ENCODE assay signal across 8 cellular contexts in the genomic region with DNA sequence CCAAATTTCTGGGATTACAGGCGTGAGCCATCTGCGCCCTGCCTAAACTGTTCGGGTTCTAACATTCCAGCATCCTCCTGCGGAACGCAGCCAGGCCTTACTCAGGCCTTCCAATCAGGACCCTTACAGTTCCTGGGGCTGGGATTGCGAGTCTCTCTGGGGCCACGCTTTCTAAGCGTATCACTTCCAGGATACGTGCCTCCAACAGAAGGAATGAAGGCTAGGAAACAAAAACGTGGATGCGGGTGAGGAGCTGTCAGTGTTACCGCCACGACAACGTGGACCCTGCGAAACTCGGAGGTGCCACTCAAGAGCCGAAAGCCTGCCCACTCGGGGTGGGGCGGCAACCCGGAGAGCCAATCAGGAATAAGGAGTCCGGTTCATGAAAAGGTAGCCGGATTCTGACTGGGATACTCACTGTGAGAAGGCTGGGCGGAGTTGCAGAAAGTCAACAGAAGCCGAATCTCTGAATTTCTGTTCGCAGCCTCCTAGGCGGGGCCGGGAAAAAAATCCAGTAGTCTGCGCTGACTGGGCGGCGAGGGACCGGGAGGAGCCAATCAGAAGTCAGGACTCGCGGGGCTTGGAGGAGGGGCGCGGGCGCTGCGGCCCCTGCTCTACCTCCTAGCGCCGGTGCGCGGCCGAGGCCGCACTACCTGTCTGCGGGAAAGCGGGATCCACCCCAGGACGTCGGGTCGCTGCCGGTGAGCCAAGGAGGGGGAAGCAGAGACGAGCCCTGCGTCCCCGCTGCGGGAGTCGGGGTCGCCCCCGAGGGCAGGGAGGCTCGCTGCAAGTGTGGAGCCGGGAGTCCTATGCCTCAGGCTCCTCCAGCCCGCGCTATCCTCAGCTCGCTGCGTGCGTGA. TPM values are rescaled to one million over a fixed set of nuclear protein-coding genes. Genes with fewer than 3 reads are reported as not detected.
DNase-seq lines count a peak whose midpoint lies in the region; ATAC-seq and FAIRE-seq lines count a peak whose summit lies in the region.

A gene with protein sequence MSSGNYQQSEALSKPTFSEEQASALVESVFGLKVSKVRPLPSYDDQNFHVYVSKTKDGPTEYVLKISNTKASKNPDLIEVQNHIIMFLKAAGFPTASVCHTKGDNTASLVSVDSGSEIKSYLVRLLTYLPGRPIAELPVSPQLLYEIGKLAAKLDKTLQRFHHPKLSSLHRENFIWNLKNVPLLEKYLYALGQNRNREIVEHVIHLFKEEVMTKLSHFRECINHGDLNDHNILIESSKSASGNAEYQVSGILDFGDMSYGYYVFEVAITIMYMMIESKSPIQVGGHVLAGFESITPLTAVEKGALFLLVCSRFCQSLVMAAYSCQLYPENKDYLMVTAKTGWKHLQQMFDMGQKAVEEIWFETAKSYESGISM (plus strand): TSS at position 607 of the 860 bp plus-strand sequence. CDS start 5,512 bp downstream, outside the sequence.

- peak within 1 kb of the TSS; percentile 61 for H3K9ac ChIP-seq in Karpas-422 (ENCODE audit: low read length)

- H2AFZ ChIP-seq in Karpas-422 (ENCODE audit: low read length) = peak within 1 kb of the TSS; percentile 74; the same call in 1 of the 2 replicates

- H3K9me3 ChIP-seq in Karpas-422 (ENCODE audit: low read length) = no peaks in the 10 kb centered on the region

- H3K4me1 ChIP-seq in Karpas-422 (ENCODE audit: low read length) = peaks cover 8% of the 10 kb centered on the region

- H3K27ac ChIP-seq in Karpas-422 (ENCODE audit: low read length) = no peak within 1 kb of the TSS

- no peaks in the 10 kb centered on the region for H3K36me3 ChIP-seq in Karpas-422 (ENCODE audit: insufficient read depth, low read length)

- H4K20me1 ChIP-seq in Karpas-422 (ENCODE audit: insufficient read depth, low read depth, low read length) = no peaks in the 10 kb centered on the region

- H3K79me2 ChIP-seq in Karpas-422 (ENCODE audit: low read length) = no peaks in the 10 kb centered on the region

- no peaks in the 10 kb centered on the region for H3K9me2 ChIP-seq in Karpas-422 (replicated peaks; ENCODE audit: insufficient read depth, low read length)

- no peaks in the 10 kb centered on the region for H3K27me3 ChIP-seq in Karpas-422 (ENCODE audit: low read length)

- H3K4me3 ChIP-seq in Karpas-422 (ENCODE audit: low read length) = peak within 1 kb of the TSS; percentile 67

- ATAC-seq in GM21786 (IDR thresholded peaks at IDR 0.05; ENCODE audit: unreplicated experiment) = peak; percentile 83

- DNase-seq in DMS53 (lab: John Stamatoyannopoulos, UW) (peak; percentile 97), Karpas-422 (peak; percentile 90), RCC 7860 (ENCODE audit: low spot score) (peak; percentile 94), activated T-helper 1 cell treated with Interleukin-2 at 50 U/mL for 16 hours (ENCODE audit: low read depth) (peak; percentile 60), fibroblast of gingiva (ENCODE audit: low read depth) (peak; percentile 93), myocyte (ENCODE audit: low read depth) (peak; percentile 97)
- DNase-seq in stimulated activated CD8-positive, alpha-beta memory T cell treated with anti-CD3 and anti-CD28 coated beads, Interleukin-7, amount 100 ng/mL, for 24 hours (ENCODE audit: low read depth) = peak; percentile 48

- H3K4me2 ChIP-seq in Karpas-422 (ENCODE audit: low read depth, low read length, poor library complexity, severe bottlenecking) = peak within 1 kb of the TSS; percentile 67

- FAIRE-seq in RCC 7860 (lab: Jason Lieb, UNC) = peak; percentile 93

RNA-seq across cellular contexts. Expression of the gene that starts here (rescaled TPM):
- total RNA-seq in Karpas-422 (2014; rRNA removed; shearing (Covaris generic); ENCODE audit: low replicate concordance) = 0.47 and 1.2 TPM in 2 replicates
- total RNA-seq in myocyte = 3.7 and 4.9 TPM in 2 replicates
- 3.1 TPM for polyA plus RNA-seq in myocyte (2012)
